In the genomic region with DNA sequence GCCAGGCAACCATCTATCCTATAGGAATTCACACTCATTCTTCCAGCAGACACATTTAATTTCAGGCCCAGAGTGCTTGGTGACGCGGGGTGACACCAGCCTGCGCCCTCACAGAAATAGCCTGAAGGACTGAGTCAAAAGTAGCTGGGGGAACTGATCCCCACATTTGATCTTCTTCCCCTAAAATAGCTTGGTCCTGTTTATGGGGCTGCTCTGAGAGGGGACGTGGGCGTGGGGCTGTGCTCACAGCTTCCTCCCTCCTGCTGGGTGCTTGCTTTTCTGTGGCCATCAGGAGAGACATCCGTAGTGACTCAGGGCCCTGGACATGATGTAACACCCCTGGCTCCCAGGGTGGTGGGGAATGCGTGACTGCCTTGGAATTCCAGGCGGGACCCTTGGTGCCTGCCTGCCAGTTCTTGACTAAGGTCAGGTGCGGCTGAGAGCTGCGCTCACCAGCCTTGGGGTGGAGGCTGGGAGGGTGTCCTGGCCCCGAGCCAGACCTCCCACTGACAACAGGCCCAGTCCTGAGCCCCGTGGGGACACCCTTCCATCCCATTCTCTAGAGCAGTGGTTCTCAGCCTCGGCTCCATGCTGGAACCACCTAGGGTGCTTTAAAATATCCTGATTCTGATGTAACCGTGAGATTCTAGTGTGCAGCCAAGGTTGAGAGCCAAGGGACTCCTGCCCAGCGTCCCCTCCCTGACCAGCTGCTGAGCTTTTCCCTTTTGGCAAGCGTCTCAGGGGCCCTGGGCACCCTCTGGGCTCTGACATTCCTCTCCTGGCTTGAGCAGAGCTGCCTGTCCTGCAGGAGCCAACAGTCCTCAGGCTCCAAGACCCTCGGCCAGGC, we compare ENCODE assay signal across 8 cellular contexts. TPM values are rescaled to one million over a fixed set of nuclear protein-coding genes. Genes with fewer than 3 reads are reported as not detected.
A peak's percentile ranks its signal among the peaks of the same experiment; 100 is the strongest.
DNase-seq lines count a peak whose midpoint lies in the region; ATAC-seq and TF ChIP-seq lines count a peak whose summit lies in the region.

No MANE protein-coding gene starts in this region.

- H3K27me3 Mint-ChIP-seq in stimulated activated naive CD8-positive, alpha-beta T cell treated with anti-CD3 and anti-CD28 coated beads, Interleukin-15, amount 100 ng/mL, for 72 hours, result peaks cover 9% of the 10 kb centered on the region

- no peak for TF ChIP-seq EP300 in suprapubic skin (IDR thresholded peaks at IDR 0.05)
- no peak for TF ChIP-seq EP300 in transverse colon (IDR thresholded peaks at IDR 0.05; ENCODE audit: low read depth)

- H3K27ac ChIP-seq in iPS-20b (ENCODE audit: low read length) (no peak overlapping the region), suprapubic skin (peak overlapping the region; percentile 20), transverse colon (peak overlapping the region in 2 of 4 donors; percentile 44 to 53)

- H3K4me3 Mint-ChIP-seq in stimulated activated naive CD8-positive, alpha-beta T cell treated with anti-CD3 and anti-CD28 coated beads, Interleukin-15, amount 100 ng/mL, for 72 hours, result no peak overlapping the region

- H3K4me1 ChIP-seq in iPS-20b (ENCODE audit: insufficient read depth, low read length) (peaks cover 13% of the 10 kb centered on the region), suprapubic skin (peaks cover 36% of the 10 kb centered on the region), transverse colon (peaks cover 4 to 33% (median 20%) of the 10 kb centered on the region in 4 donors)

- no peak for DNase-seq in stimulated activated naive CD8-positive, alpha-beta T cell treated with anti-CD3 and anti-CD28 coated beads, Interleukin-15, amount 100 ng/mL, for 72 hours
- DNase-seq in stimulated activated naive CD8-positive, alpha-beta T cell treated with anti-CD3 and anti-CD28 coated beads, Interleukin-15, Interleukin-2, amounts not matched to agents 100 U/mL and 50 U/mL, for 24 hours, result no peak
- peak; percentile 89 for DNase-seq in amniotic epithelial cell (ENCODE audit: low read depth)
- DNase-seq in suprapubic skin (ENCODE audit: low spot score in 2 of 2), result peak in 1 of 2 donors; percentile 91
- no peak for DNase-seq in erythroblast (lab: John Stamatoyannopoulos, UW)
- DNase-seq in transverse colon, result no peak

- no peaks in the 10 kb centered on the region for H3K9me3 ChIP-seq in iPS-20b (ENCODE audit: insufficient read depth, low read depth, low read length)
- no peaks in the 10 kb centered on the region for H3K9me3 ChIP-seq in suprapubic skin
- no peaks in the 10 kb centered on the region for H3K9me3 ChIP-seq in transverse colon

- WGBS in suprapubic skin, result 64% methylated on average over 4 of the region's 17 CpGs
- 67% methylated on average over 17 of the region's 17 CpGs; no CpG with 5 or more reads in 1 of the 2 donors for WGBS in transverse colon (ENCODE audit: low coverage in 1 of 2), 2 donors

- peaks cover 14% of the 10 kb centered on the region for H3K4me1 Mint-ChIP-seq in stimulated activated naive CD8-positive, alpha-beta T cell treated with anti-CD3 and anti-CD28 coated beads, Interleukin-15, amount 100 ng/mL, for 72 hours

- H3K27me3 ChIP-seq in iPS-20b (ENCODE audit: insufficient read depth, low read length), result peaks cover 6% of the 10 kb centered on the region; the same call in 1 of the 2 replicates
- no peaks in the 10 kb centered on the region for H3K27me3 ChIP-seq in suprapubic skin
- H3K27me3 ChIP-seq in transverse colon, result no peaks in the 10 kb centered on the region

- TF ChIP-seq POLR2A in suprapubic skin (IDR thresholded peaks at IDR 0.05) (no peak), erythroblast (IDR thresholded peaks at IDR 0.05; ENCODE audit: low read length) (no peak), transverse colon (IDR thresholded peaks at IDR 0.05) (no peak)

- ATAC-seq in stimulated activated naive CD8-positive, alpha-beta T cell treated with anti-CD3 and anti-CD28 coated beads, Interleukin-15, amount 100 ng/mL, for 72 hours, result no peak
- ATAC-seq in stimulated activated naive CD8-positive, alpha-beta T cell treated with anti-CD3 and anti-CD28 coated beads, Interleukin-15, Interleukin-2, amounts not matched to agents 100 U/mL and 50 U/mL, for 24 hours, result no peak
- no peak for ATAC-seq in HG03571 (IDR thresholded peaks at IDR 0.05; ENCODE audit: unreplicated experiment)

- TF ChIP-seq CTCF in suprapubic skin (IDR thresholded peaks at IDR 0.05) (no peak), transverse colon (IDR thresholded peaks at IDR 0.05) (no peak)

- H3K36me3 ChIP-seq in iPS-20b (ENCODE audit: insufficient read depth, low read depth, low read length), result no peaks in the 10 kb centered on the region
- no peaks in the 10 kb centered on the region for H3K36me3 ChIP-seq in suprapubic skin
- no peaks in the 10 kb centered on the region for H3K36me3 ChIP-seq in transverse colon

- in situ Hi-C loops in transverse colon (cut with MboI; ENCODE audit: low pct_ligation_motif_present in 1 of 4, low pct_unique_long_range_greater_than_20kb in 1 of 4, low sequenced_read_pairs in 3 of 4), result no loop called here

- H3K9me3 Mint-ChIP-seq in stimulated activated naive CD8-positive, alpha-beta T cell treated with anti-CD3 and anti-CD28 coated beads, Interleukin-15, amount 100 ng/mL, for 72 hours, result no peaks in the 10 kb centered on the region

- H3K9ac ChIP-seq in iPS-20b (ENCODE audit: low read depth, low read length), result 0 out of 2 replicates have a peak overlapping the region, but pooled peaks have one; percentile 5

- peak overlapping the region; percentile 56 to 72 for H3K27ac Mint-ChIP-seq in stimulated activated naive CD8-positive, alpha-beta T cell treated with anti-CD3 and anti-CD28 coated beads, Interleukin-15, amount 100 ng/mL, for 72 hours

- intact Hi-C loops in transverse colon (cut with DNase I; ENCODE audit: low total_unique reads), result no loop called here

- no peak overlapping the region for H3K4me3 ChIP-seq in iPS-20b (ENCODE audit: low read length)
- H3K4me3 ChIP-seq in suprapubic skin, result no peak overlapping the region
- H3K4me3 ChIP-seq in transverse colon, result no peak overlapping the region

RNA-seq across cellular contexts. Expression of a gene that starts 47.4 kb away (rescaled TPM):
- total RNA-seq in suprapubic skin (10 to 100 TPM; 19.7 to 41.6 (median 27.8) TPM), transverse colon (100 to 1,000 TPM in 1 of 4 donors, 10 to 100 TPM in 3; 76.0 to 199 (median 77.1) TPM)
